In the genomic region with DNA sequence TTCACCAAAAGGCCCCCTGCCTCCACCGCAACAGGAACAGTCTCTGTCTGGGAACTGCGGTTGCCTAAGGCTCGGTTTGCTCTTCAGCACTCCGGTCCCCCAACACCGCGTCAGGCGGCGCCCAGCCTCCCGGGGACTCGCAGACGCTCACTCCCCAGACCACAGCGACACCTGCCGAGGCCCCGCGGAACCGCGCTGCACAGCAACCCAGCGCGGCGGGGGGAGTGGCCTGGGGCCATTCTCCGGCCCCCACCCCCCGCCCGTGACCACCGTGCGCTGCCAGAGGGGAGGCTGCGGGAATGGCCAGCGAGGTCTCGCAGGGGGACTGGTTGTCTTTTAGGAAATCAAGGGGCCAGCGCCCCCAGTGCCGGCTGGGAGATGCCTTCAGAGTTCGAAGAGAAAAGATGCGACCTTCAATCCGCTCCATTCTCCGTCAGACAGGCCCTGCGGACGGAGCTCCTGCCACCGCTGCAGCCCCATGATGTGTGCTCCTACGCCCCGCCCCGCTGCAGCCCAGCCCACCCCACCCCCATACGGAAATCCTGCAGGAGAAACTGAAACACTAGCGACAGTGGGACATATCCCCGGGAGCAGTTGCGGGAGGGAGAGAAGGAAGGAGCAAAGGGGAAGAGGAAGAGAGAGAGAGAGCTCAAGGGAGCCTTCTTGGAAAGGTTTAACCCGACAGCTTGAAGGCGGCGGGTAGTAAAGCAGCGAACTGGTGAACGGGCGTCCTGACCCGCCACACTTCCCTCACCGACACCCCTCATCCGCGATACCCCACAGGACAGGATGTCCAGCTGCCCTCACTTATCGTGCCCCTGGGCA, we compare ENCODE assay signal across 1 cellular context.
TF ChIP-seq lines count a peak whose summit lies in the region.

No MANE protein-coding gene starts in this region.

TF ChIP-seq in HepG2, 621 proteins besides CTCF, POLR2A, EP300 and RAD21 (continued from another document and continues in another):
- TF ChIP-seq, protein P1, sequence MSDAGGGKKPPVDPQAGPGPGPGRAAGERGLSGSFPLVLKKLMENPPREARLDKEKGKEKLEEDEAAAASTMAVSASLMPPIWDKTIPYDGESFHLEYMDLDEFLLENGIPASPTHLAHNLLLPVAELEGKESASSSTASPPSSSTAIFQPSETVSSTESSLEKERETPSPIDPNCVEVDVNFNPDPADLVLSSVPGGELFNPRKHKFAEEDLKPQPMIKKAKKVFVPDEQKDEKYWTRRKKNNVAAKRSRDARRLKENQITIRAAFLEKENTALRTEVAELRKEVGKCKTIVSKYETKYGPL (CRISPR knock-in tag; IDR thresholded peaks at IDR 0.05): no peak
- TF ChIP-seq JARID2 (CRISPR knock-in tag; IDR thresholded peaks at IDR 0.05; ENCODE audit: insufficient replicate concordance) (no peak), ARNTL (CRISPR knock-in tag; IDR thresholded peaks at IDR 0.05) (no peak), KMT2A (CRISPR knock-in tag; IDR thresholded peaks at IDR 0.05) (no peak), KDM5A (IDR thresholded peaks at IDR 0.05; ENCODE audit: borderline replicate concordance, low read length) (no peak), SKI (IDR thresholded peaks at IDR 0.05; ENCODE audit: partially characterized antibody) (peak; percentile 62), GTF3A (CRISPR knock-in tag; conservative IDR thresholded peaks at IDR 0.05) (no peak), ZNF816 (CRISPR knock-in tag; IDR thresholded peaks at IDR 0.05; ENCODE audit: borderline replicate concordance) (no peak), SNAPC2 (CRISPR knock-in tag; IDR thresholded peaks at IDR 0.05) (no peak), ZNF251 (CRISPR knock-in tag; IDR thresholded peaks at IDR 0.05) (no peak), ZNF354B (CRISPR knock-in tag; IDR thresholded peaks at IDR 0.05) (no peak), IKZF1 (IDR thresholded peaks at IDR 0.05) (no peak), HOXA9 (CRISPR knock-in tag; IDR thresholded peaks at IDR 0.05; ENCODE audit: borderline replicate concordance) (no peak), ZNF790 (CRISPR knock-in tag; IDR thresholded peaks at IDR 0.05; ENCODE audit: borderline replicate concordance) (no peak), ZNF670 (CRISPR knock-in tag; IDR thresholded peaks at IDR 0.05; ENCODE audit: borderline replicate concordance) (no peak), ZSCAN21 (CRISPR knock-in tag; IDR thresholded peaks at IDR 0.05; ENCODE audit: borderline replicate concordance) (peak; percentile 39; the same call in 1 of the 2 replicates)
- TF ChIP-seq, protein P2, sequence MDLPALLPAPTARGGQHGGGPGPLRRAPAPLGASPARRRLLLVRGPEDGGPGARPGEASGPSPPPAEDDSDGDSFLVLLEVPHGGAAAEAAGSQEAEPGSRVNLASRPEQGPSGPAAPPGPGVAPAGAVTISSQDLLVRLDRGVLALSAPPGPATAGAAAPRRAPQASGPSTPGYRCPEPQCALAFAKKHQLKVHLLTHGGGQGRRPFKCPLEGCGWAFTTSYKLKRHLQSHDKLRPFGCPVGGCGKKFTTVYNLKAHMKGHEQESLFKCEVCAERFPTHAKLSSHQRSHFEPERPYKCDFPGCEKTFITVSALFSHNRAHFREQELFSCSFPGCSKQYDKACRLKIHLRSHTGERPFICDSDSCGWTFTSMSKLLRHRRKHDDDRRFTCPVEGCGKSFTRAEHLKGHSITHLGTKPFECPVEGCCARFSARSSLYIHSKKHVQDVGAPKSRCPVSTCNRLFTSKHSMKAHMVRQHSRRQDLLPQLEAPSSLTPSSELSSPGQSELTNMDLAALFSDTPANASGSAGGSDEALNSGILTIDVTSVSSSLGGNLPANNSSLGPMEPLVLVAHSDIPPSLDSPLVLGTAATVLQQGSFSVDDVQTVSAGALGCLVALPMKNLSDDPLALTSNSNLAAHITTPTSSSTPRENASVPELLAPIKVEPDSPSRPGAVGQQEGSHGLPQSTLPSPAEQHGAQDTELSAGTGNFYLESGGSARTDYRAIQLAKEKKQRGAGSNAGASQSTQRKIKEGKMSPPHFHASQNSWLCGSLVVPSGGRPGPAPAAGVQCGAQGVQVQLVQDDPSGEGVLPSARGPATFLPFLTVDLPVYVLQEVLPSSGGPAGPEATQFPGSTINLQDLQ (CRISPR knock-in tag; IDR thresholded peaks at IDR 0.05): no peak
- TF ChIP-seq, protein P3, sequence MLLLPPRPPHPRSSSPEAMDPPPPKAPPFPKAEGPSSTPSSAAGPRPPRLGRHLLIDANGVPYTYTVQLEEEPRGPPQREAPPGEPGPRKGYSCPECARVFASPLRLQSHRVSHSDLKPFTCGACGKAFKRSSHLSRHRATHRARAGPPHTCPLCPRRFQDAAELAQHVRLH (CRISPR knock-in tag; IDR thresholded peaks at IDR 0.05; ENCODE audit: borderline replicate concordance, low read depth): peak; percentile 28; the same call in 1 of the 2 replicates
- TF ChIP-seq, protein P4, sequence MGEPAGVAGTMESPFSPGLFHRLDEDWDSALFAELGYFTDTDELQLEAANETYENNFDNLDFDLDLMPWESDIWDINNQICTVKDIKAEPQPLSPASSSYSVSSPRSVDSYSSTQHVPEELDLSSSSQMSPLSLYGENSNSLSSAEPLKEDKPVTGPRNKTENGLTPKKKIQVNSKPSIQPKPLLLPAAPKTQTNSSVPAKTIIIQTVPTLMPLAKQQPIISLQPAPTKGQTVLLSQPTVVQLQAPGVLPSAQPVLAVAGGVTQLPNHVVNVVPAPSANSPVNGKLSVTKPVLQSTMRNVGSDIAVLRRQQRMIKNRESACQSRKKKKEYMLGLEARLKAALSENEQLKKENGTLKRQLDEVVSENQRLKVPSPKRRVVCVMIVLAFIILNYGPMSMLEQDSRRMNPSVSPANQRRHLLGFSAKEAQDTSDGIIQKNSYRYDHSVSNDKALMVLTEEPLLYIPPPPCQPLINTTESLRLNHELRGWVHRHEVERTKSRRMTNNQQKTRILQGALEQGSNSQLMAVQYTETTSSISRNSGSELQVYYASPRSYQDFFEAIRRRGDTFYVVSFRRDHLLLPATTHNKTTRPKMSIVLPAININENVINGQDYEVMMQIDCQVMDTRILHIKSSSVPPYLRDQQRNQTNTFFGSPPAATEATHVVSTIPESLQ (CRISPR knock-in tag; conservative IDR thresholded peaks at IDR 0.05): no peak
- TF ChIP-seq, protein P5, sequence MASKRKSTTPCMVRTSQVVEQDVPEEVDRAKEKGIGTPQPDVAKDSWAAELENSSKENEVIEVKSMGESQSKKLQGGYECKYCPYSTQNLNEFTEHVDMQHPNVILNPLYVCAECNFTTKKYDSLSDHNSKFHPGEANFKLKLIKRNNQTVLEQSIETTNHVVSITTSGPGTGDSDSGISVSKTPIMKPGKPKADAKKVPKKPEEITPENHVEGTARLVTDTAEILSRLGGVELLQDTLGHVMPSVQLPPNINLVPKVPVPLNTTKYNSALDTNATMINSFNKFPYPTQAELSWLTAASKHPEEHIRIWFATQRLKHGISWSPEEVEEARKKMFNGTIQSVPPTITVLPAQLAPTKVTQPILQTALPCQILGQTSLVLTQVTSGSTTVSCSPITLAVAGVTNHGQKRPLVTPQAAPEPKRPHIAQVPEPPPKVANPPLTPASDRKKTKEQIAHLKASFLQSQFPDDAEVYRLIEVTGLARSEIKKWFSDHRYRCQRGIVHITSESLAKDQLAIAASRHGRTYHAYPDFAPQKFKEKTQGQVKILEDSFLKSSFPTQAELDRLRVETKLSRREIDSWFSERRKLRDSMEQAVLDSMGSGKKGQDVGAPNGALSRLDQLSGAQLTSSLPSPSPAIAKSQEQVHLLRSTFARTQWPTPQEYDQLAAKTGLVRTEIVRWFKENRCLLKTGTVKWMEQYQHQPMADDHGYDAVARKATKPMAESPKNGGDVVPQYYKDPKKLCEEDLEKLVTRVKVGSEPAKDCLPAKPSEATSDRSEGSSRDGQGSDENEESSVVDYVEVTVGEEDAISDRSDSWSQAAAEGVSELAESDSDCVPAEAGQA (IDR thresholded peaks at IDR 0.05; ENCODE audit: low read depth): no peak
- TF ChIP-seq, protein P5 (CRISPR knock-in tag; IDR thresholded peaks at IDR 0.05; ENCODE audit: borderline replicate concordance): no peak
- TF ChIP-seq, protein P6, sequence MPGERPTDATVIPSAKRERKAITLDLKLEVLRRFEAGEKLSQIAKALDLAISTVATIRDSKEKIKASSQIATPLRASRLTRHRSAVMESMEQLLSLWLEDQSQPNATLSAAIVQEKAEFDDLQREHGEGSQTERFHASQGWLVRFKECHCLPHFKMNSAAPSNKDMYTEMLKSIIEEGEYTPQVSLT (CRISPR knock-in tag; IDR thresholded peaks at IDR 0.05; ENCODE audit: borderline replicate concordance, low read depth): no peak
- TF ChIP-seq, protein P7, sequence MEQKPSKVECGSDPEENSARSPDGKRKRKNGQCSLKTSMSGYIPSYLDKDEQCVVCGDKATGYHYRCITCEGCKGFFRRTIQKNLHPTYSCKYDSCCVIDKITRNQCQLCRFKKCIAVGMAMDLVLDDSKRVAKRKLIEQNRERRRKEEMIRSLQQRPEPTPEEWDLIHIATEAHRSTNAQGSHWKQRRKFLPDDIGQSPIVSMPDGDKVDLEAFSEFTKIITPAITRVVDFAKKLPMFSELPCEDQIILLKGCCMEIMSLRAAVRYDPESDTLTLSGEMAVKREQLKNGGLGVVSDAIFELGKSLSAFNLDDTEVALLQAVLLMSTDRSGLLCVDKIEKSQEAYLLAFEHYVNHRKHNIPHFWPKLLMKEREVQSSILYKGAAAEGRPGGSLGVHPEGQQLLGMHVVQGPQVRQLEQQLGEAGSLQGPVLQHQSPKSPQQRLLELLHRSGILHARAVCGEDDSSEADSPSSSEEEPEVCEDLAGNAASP (CRISPR knock-in tag; IDR thresholded peaks at IDR 0.05; ENCODE audit: borderline replicate concordance): 0 out of 2 replicates have a peak, but pooled peaks have one; percentile 22
- TF ChIP-seq, protein P8, sequence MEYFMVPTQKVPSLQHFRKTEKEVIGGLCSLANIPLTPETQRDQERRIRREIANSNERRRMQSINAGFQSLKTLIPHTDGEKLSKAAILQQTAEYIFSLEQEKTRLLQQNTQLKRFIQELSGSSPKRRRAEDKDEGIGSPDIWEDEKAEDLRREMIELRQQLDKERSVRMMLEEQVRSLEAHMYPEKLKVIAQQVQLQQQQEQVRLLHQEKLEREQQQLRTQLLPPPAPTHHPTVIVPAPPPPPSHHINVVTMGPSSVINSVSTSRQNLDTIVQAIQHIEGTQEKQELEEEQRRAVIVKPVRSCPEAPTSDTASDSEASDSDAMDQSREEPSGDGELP (IDR thresholded peaks at IDR 0.05; ENCODE audit: borderline replicate concordance, low read depth): no peak
- TF ChIP-seq, protein P9, sequence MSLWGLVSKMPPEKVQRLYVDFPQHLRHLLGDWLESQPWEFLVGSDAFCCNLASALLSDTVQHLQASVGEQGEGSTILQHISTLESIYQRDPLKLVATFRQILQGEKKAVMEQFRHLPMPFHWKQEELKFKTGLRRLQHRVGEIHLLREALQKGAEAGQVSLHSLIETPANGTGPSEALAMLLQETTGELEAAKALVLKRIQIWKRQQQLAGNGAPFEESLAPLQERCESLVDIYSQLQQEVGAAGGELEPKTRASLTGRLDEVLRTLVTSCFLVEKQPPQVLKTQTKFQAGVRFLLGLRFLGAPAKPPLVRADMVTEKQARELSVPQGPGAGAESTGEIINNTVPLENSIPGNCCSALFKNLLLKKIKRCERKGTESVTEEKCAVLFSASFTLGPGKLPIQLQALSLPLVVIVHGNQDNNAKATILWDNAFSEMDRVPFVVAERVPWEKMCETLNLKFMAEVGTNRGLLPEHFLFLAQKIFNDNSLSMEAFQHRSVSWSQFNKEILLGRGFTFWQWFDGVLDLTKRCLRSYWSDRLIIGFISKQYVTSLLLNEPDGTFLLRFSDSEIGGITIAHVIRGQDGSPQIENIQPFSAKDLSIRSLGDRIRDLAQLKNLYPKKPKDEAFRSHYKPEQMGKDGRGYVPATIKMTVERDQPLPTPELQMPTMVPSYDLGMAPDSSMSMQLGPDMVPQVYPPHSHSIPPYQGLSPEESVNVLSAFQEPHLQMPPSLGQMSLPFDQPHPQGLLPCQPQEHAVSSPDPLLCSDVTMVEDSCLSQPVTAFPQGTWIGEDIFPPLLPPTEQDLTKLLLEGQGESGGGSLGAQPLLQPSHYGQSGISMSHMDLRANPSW (CRISPR knock-in tag; IDR thresholded peaks at IDR 0.05; ENCODE audit: borderline replicate concordance): no peak
- TF ChIP-seq, protein P10, sequence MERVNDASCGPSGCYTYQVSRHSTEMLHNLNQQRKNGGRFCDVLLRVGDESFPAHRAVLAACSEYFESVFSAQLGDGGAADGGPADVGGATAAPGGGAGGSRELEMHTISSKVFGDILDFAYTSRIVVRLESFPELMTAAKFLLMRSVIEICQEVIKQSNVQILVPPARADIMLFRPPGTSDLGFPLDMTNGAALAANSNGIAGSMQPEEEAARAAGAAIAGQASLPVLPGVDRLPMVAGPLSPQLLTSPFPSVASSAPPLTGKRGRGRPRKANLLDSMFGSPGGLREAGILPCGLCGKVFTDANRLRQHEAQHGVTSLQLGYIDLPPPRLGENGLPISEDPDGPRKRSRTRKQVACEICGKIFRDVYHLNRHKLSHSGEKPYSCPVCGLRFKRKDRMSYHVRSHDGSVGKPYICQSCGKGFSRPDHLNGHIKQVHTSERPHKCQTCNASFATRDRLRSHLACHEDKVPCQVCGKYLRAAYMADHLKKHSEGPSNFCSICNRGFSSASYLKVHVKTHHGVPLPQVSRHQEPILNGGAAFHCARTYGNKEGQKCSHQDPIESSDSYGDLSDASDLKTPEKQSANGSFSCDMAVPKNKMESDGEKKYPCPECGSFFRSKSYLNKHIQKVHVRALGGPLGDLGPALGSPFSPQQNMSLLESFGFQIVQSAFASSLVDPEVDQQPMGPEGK (CRISPR knock-in tag; IDR thresholded peaks at IDR 0.05): peak; percentile 99
